ENCODE assay signal across 9 cellular contexts in genomic region chr12:51972424-51972812, GRCh38. TPM values are rescaled to one million over a fixed set of nuclear protein-coding genes. Genes with fewer than 3 reads are reported as not detected.
DNase-seq lines count a peak whose midpoint lies in the region; ATAC-seq and TF ChIP-seq lines count a peak whose summit lies in the region.
"Had no signal": no experiment of that assay in that cellular context is flagged by ENCODE, and none has a peak within 500 bp of the region (broad histone marks: within the 10 kb centered on the region; RNA-seq: fewer than 3 reads in every experiment).

No MANE protein-coding gene starts in this region.

- H3K4me1 ChIP-seq in CD8-positive, alpha-beta memory T cell (ENCODE audit: insufficient read depth, low read length): peaks cover 62% of the 10 kb centered on the region
- peaks cover 39% of the 10 kb centered on the region for H3K4me1 ChIP-seq in endodermal cell (ENCODE audit: control insufficient read depth, insufficient read depth, low read length)
- H3K4me1 ChIP-seq in osteoblast (ENCODE audit: insufficient read depth, low read length): peaks cover 64% of the 10 kb centered on the region

- no peak overlapping the region for H3K27ac ChIP-seq in CD8-positive, alpha-beta memory T cell (ENCODE audit: low read depth, low read length)
- H3K27ac ChIP-seq in endodermal cell (ENCODE audit: low read depth, low read length) (no peak overlapping the region), osteoblast (ENCODE audit: low read depth, low read length) (peak overlapping the region; percentile 45)

- H3K4me3 Mint-ChIP-seq in CD8-positive, alpha-beta memory T cell: peak overlapping the region; percentile 5 to 82 (median 55)
- H3K4me3 Mint-ChIP-seq in endodermal cell: no peak overlapping the region

- no peaks in the 10 kb centered on the region for H3K27me3 ChIP-seq in CD8-positive, alpha-beta memory T cell (ENCODE audit: insufficient read depth, low read length, poor library complexity, severe bottlenecking)
- H3K27me3 ChIP-seq in endodermal cell (ENCODE audit: control insufficient read depth, insufficient read depth, low read length, poor library complexity, severe bottlenecking): no peaks in the 10 kb centered on the region
- H3K27me3 ChIP-seq in osteoblast (ENCODE audit: insufficient read depth, low read length): no peaks in the 10 kb centered on the region

- WGBS in endodermal cell (ENCODE audit: insufficient coverage in 1 of 2, insufficient read length in 1 of 2), 2 experiments: 97 to 100% methylated on average over 4 of the region's 5 CpGs

- no peaks in the 10 kb centered on the region for H3K36me3 ChIP-seq in CD8-positive, alpha-beta memory T cell (ENCODE audit: insufficient read depth, low read length)
- H3K36me3 ChIP-seq in endodermal cell (ENCODE audit: control insufficient read depth, insufficient read depth, low read length): peaks cover 36% of the 10 kb centered on the region
- peaks cover 18% of the 10 kb centered on the region for H3K36me3 ChIP-seq in osteoblast (ENCODE audit: insufficient read depth, low read length)

- peaks cover 16% of the 10 kb centered on the region for H4K20me1 ChIP-seq in osteoblast (ENCODE audit: insufficient read depth, low read length)

- TF ChIP-seq CTCF in endodermal cell (conservative IDR thresholded peaks at IDR 0.05): no peak
- TF ChIP-seq CTCF in osteoblast (IDR thresholded peaks at IDR 0.05; ENCODE audit: extremely low read depth, low read depth, low read length): no peak

- no peak for ATAC-seq in GM21515 (IDR thresholded peaks at IDR 0.05; ENCODE audit: unreplicated experiment)
- ATAC-seq in activated CD4-positive, CD25-positive, alpha-beta regulatory T cell treated with anti-CD3 and anti-CD28 coated beads, Interleukin-2, amount 50 U/mL, for 24 hours: no peak

- POLR2A ChIA-PET in CD8-positive, alpha-beta memory T cell (lab: Charles Lee): interaction anchor here (0.7 to 0.9 kb wide), 2 partner anchors 35 to 187 kb away, joined by 3 read pairs; partner anchors contain the start of gene TAMALIN

- H3K36me3 Mint-ChIP-seq in CD8-positive, alpha-beta memory T cell: peaks cover 7 to 19% (median 16%) of the 10 kb centered on the region in 3 donors
- H3K36me3 Mint-ChIP-seq in endodermal cell (ENCODE audit: low read depth): peaks cover 21% of the 10 kb centered on the region

- CTCF ChIA-PET in CD8-positive, alpha-beta memory T cell (lab: Charles Lee): interaction anchor here (0.6 to 0.7 kb wide), 2 partner anchors 12 to 21 kb away, joined by 3 to 6 read pairs; no protein-coding TSS in a partner anchor

- H3K9me3 Mint-ChIP-seq in CD8-positive, alpha-beta memory T cell: no peaks in the 10 kb centered on the region
- H3K9me3 Mint-ChIP-seq in endodermal cell: no peaks in the 10 kb centered on the region

- no peaks in the 10 kb centered on the region for H3K9me3 ChIP-seq in CD8-positive, alpha-beta memory T cell (ENCODE audit: low read length)
- H3K9me3 ChIP-seq in endodermal cell (ENCODE audit: control insufficient read depth, low read length) (no peaks in the 10 kb centered on the region), osteoblast (ENCODE audit: low read depth, low read length) (no peaks in the 10 kb centered on the region)

- H3K9ac ChIP-seq in endodermal cell (ENCODE audit: extremely low read depth, low read length, poor library complexity, severe bottlenecking): no peak overlapping the region

- H3K27ac Mint-ChIP-seq in CD8-positive, alpha-beta memory T cell: peak overlapping the region; percentile 12 to 89 (median 55)
- H3K27ac Mint-ChIP-seq in endodermal cell: peak overlapping the region; percentile 21

- DNase-seq in CD8-positive, alpha-beta memory T cell: no peak
- DNase-seq in NOMO-1 treated with DMSO at 0.1 percent for 48 hours (lab: John Stamatoyannopoulos, UW; ENCODE audit: unreplicated experiment) (peak; percentile 34), endodermal cell (no peak), osteoblast (ENCODE audit: insufficient read length, low spot score, missing footprints) (no peak), NCI-H1436 (lab: John Stamatoyannopoulos, UW) (no peak), NCI-H1092 (lab: John Stamatoyannopoulos, UW) (no peak)
- DNase-seq: NCI-H524 had no signal

- H3K4me2 ChIP-seq in osteoblast (ENCODE audit: insufficient read depth, low read length): peak overlapping the region; percentile 45

- H2AFZ ChIP-seq in osteoblast (ENCODE audit: low read length): no peak overlapping the region

- H3K27me3 Mint-ChIP-seq in CD8-positive, alpha-beta memory T cell: peaks cover 0 to 1% of the 10 kb centered on the region in 2 donors
- H3K27me3 Mint-ChIP-seq in endodermal cell (ENCODE audit: insufficient read depth): no peaks in the 10 kb centered on the region

- H3K4me1 Mint-ChIP-seq in CD8-positive, alpha-beta memory T cell: peaks cover 65 to 76% (median 70%) of the 10 kb centered on the region in 3 donors
- H3K4me1 Mint-ChIP-seq in endodermal cell: peaks cover 62% of the 10 kb centered on the region

- H3K4me3 ChIP-seq in CD8-positive, alpha-beta memory T cell (ENCODE audit: low read length): peak overlapping the region; percentile 11
- peak overlapping the region; percentile 13 for H3K4me3 ChIP-seq in endodermal cell (ENCODE audit: low read length)
- H3K4me3 ChIP-seq in osteoblast (ENCODE audit: insufficient read depth, low read length): no peak overlapping the region

- peaks cover 55% of the 10 kb centered on the region for H3K79me2 ChIP-seq in osteoblast (ENCODE audit: insufficient read depth, low read length)

RNA-seq across cellular contexts. Expression of gene ACVR1B, which starts 20.9 kb away (rescaled TPM):
- 1 to 10 TPM; 7.8 to 8.7 TPM for total RNA-seq in CD8-positive, alpha-beta memory T cell
- polyA plus RNA-seq in CD8-positive, alpha-beta memory T cell: 1.3 TPM
- total RNA-seq in endodermal cell (10 to 100 TPM; 48.6 to 59.3 TPM), osteoblast (10.5 and 13.0 TPM in 2 replicates)
- polyA plus RNA-seq in endodermal cell (2013, experiment 1 of 2): 33.5 TPM
- polyA plus RNA-seq in endodermal cell (2013, experiment 2 of 2): 28.8 TPM

RNA-seq across cellular contexts. Expression of gene TAMALIN, which starts 34.3 kb away (rescaled TPM):
- total RNA-seq in CD8-positive, alpha-beta memory T cell: 1 to 10 TPM; 7.3 to 8.4 TPM
- polyA plus RNA-seq in CD8-positive, alpha-beta memory T cell: 1.4 TPM
- total RNA-seq in endodermal cell (1 to 10 TPM; 4.4 to 9.1 TPM), osteoblast (4.7 and 6.5 TPM in 2 replicates)
- 16.3 TPM for polyA plus RNA-seq in endodermal cell (2013, experiment 1 of 2)
- 13.2 TPM for polyA plus RNA-seq in endodermal cell (2013, experiment 2 of 2)
